Comparison of ENCODE assay signal across 9 cellular contexts in the genomic region with DNA sequence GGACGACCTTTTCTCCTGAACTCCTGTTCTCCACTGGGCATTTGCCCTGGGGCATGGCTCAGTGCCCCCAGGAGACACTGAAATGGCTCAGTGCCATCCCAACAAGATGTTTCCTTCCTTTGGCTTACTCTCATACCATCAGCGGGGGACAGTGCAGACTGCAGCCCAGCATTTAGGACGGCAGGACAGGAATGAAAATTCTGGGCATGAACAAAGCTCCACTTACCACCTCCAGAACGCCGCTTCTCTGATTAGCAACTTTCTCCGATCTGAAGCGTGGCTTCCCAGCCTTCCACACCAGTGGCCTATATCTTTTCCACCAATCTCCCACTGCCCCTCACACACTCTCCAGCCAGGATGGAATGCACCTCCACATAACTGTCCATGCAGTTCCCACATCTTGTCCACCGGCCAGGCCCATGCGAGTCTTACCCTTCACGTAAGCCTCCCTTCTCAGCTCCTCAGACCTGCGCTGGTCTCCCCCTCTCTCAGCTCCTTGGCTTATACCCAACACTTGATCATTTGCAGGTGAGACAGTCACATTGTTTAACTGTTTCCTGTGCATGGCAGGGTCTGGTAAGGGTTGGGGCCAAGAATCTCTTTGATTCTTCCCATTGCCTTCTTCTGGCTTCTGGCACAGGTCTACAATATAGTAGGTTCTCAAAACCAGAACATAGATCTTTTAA.
DNase-seq lines count a peak whose midpoint lies in the region; ATAC-seq and TF ChIP-seq lines count a peak whose summit lies in the region.
"Had no signal": no experiment of that assay in that cellular context is flagged by ENCODE, and none has a peak within 500 bp of the region (broad histone marks: within the 10 kb centered on the region; RNA-seq: fewer than 3 reads in every experiment).

No MANE protein-coding gene starts in this region.

- H3K4me1 Mint-ChIP-seq in CD4-positive, CD25-positive, alpha-beta regulatory T cell, result peaks cover 20 to 94% (median 71%) of the 10 kb centered on the region in 4 donors
- peaks cover 62 to 95% (median 92%) of the 10 kb centered on the region in 4 donors for H3K4me1 Mint-ChIP-seq in naive thymus-derived CD8-positive, alpha-beta T cell

- H3K4me3 ChIP-seq in CD4-positive, CD25-positive, alpha-beta regulatory T cell (ENCODE audit: low read depth, low read length), result peak overlapping the region; percentile 89

- peaks cover 0 to 1% (median 0%) of the 10 kb centered on the region in 7 donors for H3K9me3 Mint-ChIP-seq in CD4-positive, CD25-positive, alpha-beta regulatory T cell
- no peaks in the 10 kb centered on the region for H3K9me3 Mint-ChIP-seq in naive thymus-derived CD8-positive, alpha-beta T cell

- POLR2A ChIA-PET in naive thymus-derived CD8-positive, alpha-beta T cell (lab: Charles Lee), result interaction anchor here (0.9 to 2.4 kb wide), 9 partner anchors 10 to 281 kb away, joined by 3 to 12 read pairs (median 5); no protein-coding TSS in a partner anchor

- H3K36me3 ChIP-seq in CD4-positive, CD25-positive, alpha-beta regulatory T cell (ENCODE audit: control insufficient read depth, insufficient read depth, low read length), result peaks cover 8% of the 10 kb centered on the region

- peak; percentile 39 to 64 (median 64) for DNase-seq in CD4-positive, CD25-positive, alpha-beta regulatory T cell
- DNase-seq in SK-MEL-5 (ENCODE audit: low read depth, low spot score), result peak; percentile 1
- peak in 1 of 61 donors; percentile 38 for DNase-seq in caudate nucleus (lab: John Stamatoyannopoulos, UW)
- DNase-seq in naive thymus-derived CD8-positive, alpha-beta T cell, result peak in 4 of 10 donors; percentile 38 to 62 (median 44)
- DNase-seq in erythroblast (lab: John Stamatoyannopoulos, UW), result no peak
- DNase-seq in DMS 273 (lab: John Stamatoyannopoulos, UW; ENCODE audit: unreplicated experiment), result no peak
- DNase-seq in GM19240 (ENCODE audit: insufficient read length, low spot score), result no peak
- no peak for DNase-seq in D341Med (ENCODE audit: low spot score)
- DNase-seq: NCI-H446 treated with DMSO at 0.1 percent for 48 hours had no signal

- peaks cover 98% of the 10 kb centered on the region for H3K4me1 ChIP-seq in CD4-positive, CD25-positive, alpha-beta regulatory T cell (ENCODE audit: control insufficient read depth, insufficient read depth, low read length, poor library complexity, severe bottlenecking)

- in situ Hi-C loops in SK-MEL-5 (cut with HindIII; ENCODE audit: low pct_unique_long_range_greater_than_20kb, low sequenced_read_pairs), result no loop called here

- peak overlapping the region; percentile 98 for H3K27ac ChIP-seq in CD4-positive, CD25-positive, alpha-beta regulatory T cell (ENCODE audit: insufficient read depth, low read length, poor library complexity, severe bottlenecking)
- peak overlapping the region; percentile 46 for H3K27ac ChIP-seq in caudate nucleus (ENCODE audit: low read depth, low read length)

- peak overlapping the region; percentile 84 to 95 (median 94) for H3K4me3 Mint-ChIP-seq in CD4-positive, CD25-positive, alpha-beta regulatory T cell
- H3K4me3 Mint-ChIP-seq in naive thymus-derived CD8-positive, alpha-beta T cell, result peak overlapping the region; percentile 79 to 92 (median 88)

- no peaks in the 10 kb centered on the region for H3K9me3 ChIP-seq in CD4-positive, CD25-positive, alpha-beta regulatory T cell (ENCODE audit: control insufficient read depth in 2 of 2, low read length in 2 of 2)

- peak overlapping the region; percentile 99 to 100 (median 100) for H3K27ac Mint-ChIP-seq in CD4-positive, CD25-positive, alpha-beta regulatory T cell
- H3K27ac Mint-ChIP-seq in naive thymus-derived CD8-positive, alpha-beta T cell, result peak overlapping the region; percentile 94 to 100 (median 98)

- ATAC-seq in CD4-positive, CD25-positive, alpha-beta regulatory T cell (ENCODE audit: low read depth in 2 of 2), result peak; percentile 30 to 52
- ATAC-seq in naive thymus-derived CD8-positive, alpha-beta T cell, result peak; percentile 19 to 29

- no peak for TF ChIP-seq POLR2A in erythroblast (IDR thresholded peaks at IDR 0.05; ENCODE audit: low read length)

- H3K27me3 Mint-ChIP-seq in CD4-positive, CD25-positive, alpha-beta regulatory T cell, result no peaks in the 10 kb centered on the region
- H3K27me3 Mint-ChIP-seq in naive thymus-derived CD8-positive, alpha-beta T cell, result no peaks in the 10 kb centered on the region

- H3K27me3 ChIP-seq in CD4-positive, CD25-positive, alpha-beta regulatory T cell (ENCODE audit: control insufficient read depth, insufficient read depth, low read length), result no peaks in the 10 kb centered on the region

- H3K36me3 Mint-ChIP-seq in CD4-positive, CD25-positive, alpha-beta regulatory T cell, result peaks cover 20% of the 10 kb centered on the region
- peaks cover 0 to 6% (median 5%) of the 10 kb centered on the region in 3 donors for H3K36me3 Mint-ChIP-seq in naive thymus-derived CD8-positive, alpha-beta T cell

Comparison
In these comparisons a context has a peak if more than half of its experiments do, and no peak if none do; other contexts are left out.
1. DNase-seq: peak in CD4-positive, CD25-positive, alpha-beta regulatory T cell (3 of 3) and SK-MEL-5 (single experiment); none in erythroblast (0 of 2), DMS 273 (single experiment), GM19240 (single experiment) and D341Med (single experiment).